1 cellular context compared by ENCODE assay signal in the genomic region with DNA sequence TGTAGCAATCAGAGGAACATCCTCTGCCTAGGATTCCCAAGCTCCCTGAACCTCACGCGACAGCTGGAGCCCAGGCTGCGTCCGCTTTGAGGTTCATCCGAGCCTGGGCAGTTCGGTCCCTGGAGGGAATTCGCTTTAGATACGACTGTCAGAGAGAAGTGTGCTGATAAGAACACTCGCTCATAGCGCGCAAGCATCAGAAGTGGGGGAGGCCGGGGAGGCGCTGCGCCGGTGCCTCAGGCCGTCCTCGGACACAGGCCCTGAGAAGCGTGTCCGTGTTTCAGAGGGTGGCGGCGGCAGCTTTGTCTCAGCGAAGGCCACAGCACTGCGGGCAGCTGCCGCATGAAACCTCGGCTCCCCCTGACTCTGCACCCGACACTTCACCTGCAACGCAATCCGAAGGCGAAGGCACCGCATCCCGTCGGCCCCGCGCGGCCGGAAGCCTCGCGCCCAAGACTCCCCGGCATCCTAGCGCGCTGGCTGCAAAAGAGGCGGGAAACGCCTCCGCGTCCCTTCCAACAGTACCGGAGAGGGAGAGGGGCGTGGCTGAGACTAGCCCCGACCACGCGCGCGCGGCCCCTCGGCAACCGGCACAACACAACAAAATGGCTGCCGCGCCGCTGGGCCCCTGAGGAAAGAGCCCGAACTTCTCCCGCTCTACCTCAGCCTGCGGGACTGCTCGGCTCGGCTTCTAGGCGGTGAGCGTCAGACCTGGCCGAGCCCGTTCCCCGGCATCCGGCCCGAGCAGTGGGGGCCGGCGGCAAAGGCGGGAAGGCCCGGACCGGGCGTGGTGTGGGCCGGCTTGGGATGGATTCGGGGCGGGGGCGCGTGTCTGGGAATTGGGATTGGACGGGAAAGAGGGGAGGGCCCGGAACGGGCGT.
TF ChIP-seq lines count a peak whose summit lies in the region.

A gene with protein sequence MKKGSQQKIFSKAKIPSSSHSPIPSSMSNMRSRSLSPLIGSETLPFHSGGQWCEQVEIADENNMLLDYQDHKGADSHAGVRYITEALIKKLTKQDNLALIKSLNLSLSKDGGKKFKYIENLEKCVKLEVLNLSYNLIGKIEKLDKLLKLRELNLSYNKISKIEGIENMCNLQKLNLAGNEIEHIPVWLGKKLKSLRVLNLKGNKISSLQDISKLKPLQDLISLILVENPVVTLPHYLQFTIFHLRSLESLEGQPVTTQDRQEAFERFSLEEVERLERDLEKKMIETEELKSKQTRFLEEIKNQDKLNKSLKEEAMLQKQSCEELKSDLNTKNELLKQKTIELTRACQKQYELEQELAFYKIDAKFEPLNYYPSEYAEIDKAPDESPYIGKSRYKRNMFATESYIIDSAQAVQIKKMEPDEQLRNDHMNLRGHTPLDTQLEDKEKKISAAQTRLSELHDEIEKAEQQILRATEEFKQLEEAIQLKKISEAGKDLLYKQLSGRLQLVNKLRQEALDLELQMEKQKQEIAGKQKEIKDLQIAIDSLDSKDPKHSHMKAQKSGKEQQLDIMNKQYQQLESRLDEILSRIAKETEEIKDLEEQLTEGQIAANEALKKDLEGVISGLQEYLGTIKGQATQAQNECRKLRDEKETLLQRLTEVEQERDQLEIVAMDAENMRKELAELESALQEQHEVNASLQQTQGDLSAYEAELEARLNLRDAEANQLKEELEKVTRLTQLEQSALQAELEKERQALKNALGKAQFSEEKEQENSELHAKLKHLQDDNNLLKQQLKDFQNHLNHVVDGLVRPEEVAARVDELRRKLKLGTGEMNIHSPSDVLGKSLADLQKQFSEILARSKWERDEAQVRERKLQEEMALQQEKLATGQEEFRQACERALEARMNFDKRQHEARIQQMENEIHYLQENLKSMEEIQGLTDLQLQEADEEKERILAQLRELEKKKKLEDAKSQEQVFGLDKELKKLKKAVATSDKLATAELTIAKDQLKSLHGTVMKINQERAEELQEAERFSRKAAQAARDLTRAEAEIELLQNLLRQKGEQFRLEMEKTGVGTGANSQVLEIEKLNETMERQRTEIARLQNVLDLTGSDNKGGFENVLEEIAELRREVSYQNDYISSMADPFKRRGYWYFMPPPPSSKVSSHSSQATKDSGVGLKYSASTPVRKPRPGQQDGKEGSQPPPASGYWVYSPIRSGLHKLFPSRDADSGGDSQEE (N-terminal part only) (plus strand): TSS at position 586 of the 881 bp plus-strand sequence. CDS start 13,372 bp downstream, outside the sequence.

TF ChIP-seq in HepG2, 621 proteins besides CTCF, POLR2A, EP300 and RAD21 (continued from another document and continues in another):
- TF ChIP-seq, protein P1, sequence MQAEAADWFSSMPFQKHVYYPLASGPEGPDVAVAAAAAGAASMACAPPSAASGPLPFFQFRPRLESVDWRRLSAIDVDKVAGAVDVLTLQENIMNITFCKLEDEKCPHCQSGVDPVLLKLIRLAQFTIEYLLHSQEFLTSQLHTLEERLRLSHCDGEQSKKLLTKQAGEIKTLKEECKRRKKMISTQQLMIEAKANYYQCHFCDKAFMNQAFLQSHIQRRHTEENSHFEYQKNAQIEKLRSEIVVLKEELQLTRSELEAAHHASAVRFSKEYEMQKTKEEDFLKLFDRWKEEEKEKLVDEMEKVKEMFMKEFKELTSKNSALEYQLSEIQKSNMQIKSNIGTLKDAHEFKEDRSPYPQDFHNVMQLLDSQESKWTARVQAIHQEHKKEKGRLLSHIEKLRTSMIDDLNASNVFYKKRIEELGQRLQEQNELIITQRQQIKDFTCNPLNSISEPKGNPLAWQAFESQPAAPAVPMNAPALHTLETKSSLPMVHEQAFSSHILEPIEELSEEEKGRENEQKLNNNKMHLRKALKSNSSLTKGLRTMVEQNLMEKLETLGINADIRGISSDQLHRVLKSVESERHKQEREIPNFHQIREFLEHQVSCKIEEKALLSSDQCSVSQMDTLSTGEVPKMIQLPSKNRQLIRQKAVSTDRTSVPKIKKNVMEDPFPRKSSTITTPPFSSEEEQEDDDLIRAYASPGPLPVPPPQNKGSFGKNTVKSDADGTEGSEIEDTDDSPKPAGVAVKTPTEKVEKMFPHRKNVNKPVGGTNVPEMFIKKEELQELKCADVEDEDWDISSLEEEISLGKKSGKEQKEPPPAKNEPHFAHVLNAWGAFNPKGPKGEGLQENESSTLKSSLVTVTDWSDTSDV (CRISPR knock-in tag; IDR thresholded peaks at IDR 0.05), result no peak
- TF ChIP-seq MAFF (IDR thresholded peaks at IDR 0.05; ENCODE audit: low read depth, low read length) (no peak), GATAD2A (CRISPR knock-in tag; IDR thresholded peaks at IDR 0.05) (peak; percentile 67), PHB2 (IDR thresholded peaks at IDR 0.05; ENCODE audit: partially characterized antibody) (no peak), EHMT2 (IDR thresholded peaks at IDR 0.05; ENCODE audit: borderline replicate concordance, low read depth, low read length) (no peak), NR1H2 (CRISPR knock-in tag; IDR thresholded peaks at IDR 0.05; ENCODE audit: borderline replicate concordance, low read depth) (no peak; the same call in 1 of the 2 replicates), ZNF589 (CRISPR knock-in tag; conservative IDR thresholded peaks at IDR 0.05) (peak; percentile 68), MLLT10 (CRISPR knock-in tag; IDR thresholded peaks at IDR 0.05) (no peak), RBFOX2 (IDR thresholded peaks at IDR 0.05; ENCODE audit: low read depth, low read length) (peak; percentile 85), NR3C1 (CRISPR knock-in tag; IDR thresholded peaks at IDR 0.05) (no peak), MAZ (IDR thresholded peaks at IDR 0.05; ENCODE audit: borderline replicate concordance, low read depth, low read length) (no peak), MAZ (CRISPR knock-in tag; IDR thresholded peaks at IDR 0.05; ENCODE audit: low read depth) (peak; percentile 92), ZNF225 (CRISPR knock-in tag; IDR thresholded peaks at IDR 0.05) (peak; percentile 97), MIXL1 (CRISPR knock-in tag; IDR thresholded peaks at IDR 0.05) (no peak), MAF1 (CRISPR knock-in tag; IDR thresholded peaks at IDR 0.05; ENCODE audit: borderline replicate concordance) (no peak), ZNF703 (CRISPR knock-in tag; IDR thresholded peaks at IDR 0.05; ENCODE audit: borderline replicate concordance) (peak; percentile 89; the same call in 1 of the 2 replicates), RFX3 (CRISPR knock-in tag; IDR thresholded peaks at IDR 0.05) (peak; percentile 53; the same call in 1 of the 2 replicates), KLF13 (CRISPR knock-in tag; IDR thresholded peaks at IDR 0.05) (peak; percentile 88)
- TF ChIP-seq, protein P2, sequence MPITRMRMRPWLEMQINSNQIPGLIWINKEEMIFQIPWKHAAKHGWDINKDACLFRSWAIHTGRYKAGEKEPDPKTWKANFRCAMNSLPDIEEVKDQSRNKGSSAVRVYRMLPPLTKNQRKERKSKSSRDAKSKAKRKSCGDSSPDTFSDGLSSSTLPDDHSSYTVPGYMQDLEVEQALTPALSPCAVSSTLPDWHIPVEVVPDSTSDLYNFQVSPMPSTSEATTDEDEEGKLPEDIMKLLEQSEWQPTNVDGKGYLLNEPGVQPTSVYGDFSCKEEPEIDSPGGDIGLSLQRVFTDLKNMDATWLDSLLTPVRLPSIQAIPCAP (CRISPR knock-in tag; IDR thresholded peaks at IDR 0.05; ENCODE audit: low read depth), result 0 out of 2 replicates have a peak, but pooled peaks have one; percentile 53
- TF ChIP-seq, protein P3, sequence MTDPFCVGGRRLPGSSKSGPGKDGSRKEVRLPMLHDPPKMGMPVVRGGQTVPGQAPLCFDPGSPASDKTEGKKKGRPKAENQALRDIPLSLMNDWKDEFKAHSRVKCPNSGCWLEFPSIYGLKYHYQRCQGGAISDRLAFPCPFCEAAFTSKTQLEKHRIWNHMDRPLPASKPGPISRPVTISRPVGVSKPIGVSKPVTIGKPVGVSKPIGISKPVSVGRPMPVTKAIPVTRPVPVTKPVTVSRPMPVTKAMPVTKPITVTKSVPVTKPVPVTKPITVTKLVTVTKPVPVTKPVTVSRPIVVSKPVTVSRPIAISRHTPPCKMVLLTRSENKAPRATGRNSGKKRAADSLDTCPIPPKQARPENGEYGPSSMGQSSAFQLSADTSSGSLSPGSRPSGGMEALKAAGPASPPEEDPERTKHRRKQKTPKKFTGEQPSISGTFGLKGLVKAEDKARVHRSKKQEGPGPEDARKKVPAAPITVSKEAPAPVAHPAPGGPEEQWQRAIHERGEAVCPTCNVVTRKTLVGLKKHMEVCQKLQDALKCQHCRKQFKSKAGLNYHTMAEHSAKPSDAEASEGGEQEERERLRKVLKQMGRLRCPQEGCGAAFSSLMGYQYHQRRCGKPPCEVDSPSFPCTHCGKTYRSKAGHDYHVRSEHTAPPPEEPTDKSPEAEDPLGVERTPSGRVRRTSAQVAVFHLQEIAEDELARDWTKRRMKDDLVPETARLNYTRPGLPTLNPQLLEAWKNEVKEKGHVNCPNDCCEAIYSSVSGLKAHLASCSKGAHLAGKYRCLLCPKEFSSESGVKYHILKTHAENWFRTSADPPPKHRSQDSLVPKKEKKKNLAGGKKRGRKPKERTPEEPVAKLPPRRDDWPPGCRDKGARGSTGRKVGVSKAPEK (CRISPR knock-in tag; IDR thresholded peaks at IDR 0.05; ENCODE audit: borderline replicate concordance), result no peak
- TF ChIP-seq, protein P4, sequence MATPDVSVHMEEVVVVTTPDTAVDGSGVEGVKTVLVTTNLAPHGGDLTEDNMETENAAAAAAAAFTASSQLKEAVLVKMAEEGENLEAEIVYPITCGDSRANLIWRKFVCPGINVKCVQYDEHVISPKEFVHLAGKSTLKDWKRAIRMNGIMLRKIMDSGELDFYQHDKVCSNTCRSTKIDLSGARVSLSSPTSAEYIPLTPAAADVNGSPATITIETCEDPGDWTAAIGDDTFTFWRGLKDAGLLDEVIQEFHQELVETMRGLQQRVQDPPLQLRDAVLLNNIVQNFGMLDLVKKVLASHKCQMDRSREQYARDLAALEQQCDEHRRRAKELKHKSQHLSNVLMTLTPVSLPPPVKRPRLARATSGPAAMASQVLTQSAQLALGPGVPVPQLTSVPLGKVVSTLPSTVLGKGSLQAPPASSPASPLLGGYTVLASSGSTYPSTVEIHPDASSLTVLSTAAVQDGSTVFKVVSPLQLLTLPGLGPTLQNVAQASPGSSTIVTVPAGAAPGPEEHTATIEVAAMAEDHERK (CRISPR knock-in tag; IDR thresholded peaks at IDR 0.05; ENCODE audit: low read depth), result no peak
- TF ChIP-seq, protein P5, sequence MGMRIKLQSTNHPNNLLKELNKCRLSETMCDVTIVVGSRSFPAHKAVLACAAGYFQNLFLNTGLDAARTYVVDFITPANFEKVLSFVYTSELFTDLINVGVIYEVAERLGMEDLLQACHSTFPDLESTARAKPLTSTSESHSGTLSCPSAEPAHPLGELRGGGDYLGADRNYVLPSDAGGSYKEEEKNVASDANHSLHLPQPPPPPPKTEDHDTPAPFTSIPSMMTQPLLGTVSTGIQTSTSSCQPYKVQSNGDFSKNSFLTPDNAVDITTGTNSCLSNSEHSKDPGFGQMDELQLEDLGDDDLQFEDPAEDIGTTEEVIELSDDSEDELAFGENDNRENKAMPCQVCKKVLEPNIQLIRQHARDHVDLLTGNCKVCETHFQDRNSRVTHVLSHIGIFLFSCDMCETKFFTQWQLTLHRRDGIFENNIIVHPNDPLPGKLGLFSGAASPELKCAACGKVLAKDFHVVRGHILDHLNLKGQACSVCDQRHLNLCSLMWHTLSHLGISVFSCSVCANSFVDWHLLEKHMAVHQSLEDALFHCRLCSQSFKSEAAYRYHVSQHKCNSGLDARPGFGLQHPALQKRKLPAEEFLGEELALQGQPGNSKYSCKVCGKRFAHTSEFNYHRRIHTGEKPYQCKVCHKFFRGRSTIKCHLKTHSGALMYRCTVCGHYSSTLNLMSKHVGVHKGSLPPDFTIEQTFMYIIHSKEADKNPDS (CRISPR knock-in tag; IDR thresholded peaks at IDR 0.05), result peak; percentile 66; the same call in 1 of the 2 replicates
- TF ChIP-seq, protein P6, sequence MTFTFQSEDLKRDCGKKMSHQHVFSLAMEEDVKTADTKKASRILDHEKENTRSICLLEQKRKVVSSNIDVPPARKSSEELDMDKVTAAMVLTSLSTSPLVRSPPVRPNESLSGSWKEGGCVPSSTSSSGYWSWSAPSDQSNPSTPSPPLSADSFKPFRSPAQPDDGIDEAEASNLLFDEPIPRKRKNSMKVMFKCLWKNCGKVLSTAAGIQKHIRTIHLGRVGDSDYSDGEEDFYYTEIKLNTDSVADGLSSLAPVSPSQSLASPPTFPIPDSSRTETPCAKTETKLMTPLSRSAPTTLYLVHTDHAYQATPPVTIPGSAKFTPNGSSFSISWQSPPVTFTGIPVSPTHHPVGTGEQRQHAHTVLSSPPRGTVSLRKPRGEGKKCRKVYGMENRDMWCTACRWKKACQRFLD (CRISPR knock-in tag; IDR thresholded peaks at IDR 0.05; ENCODE audit: borderline replicate concordance), result peak; percentile 98
- TF ChIP-seq, protein P7, sequence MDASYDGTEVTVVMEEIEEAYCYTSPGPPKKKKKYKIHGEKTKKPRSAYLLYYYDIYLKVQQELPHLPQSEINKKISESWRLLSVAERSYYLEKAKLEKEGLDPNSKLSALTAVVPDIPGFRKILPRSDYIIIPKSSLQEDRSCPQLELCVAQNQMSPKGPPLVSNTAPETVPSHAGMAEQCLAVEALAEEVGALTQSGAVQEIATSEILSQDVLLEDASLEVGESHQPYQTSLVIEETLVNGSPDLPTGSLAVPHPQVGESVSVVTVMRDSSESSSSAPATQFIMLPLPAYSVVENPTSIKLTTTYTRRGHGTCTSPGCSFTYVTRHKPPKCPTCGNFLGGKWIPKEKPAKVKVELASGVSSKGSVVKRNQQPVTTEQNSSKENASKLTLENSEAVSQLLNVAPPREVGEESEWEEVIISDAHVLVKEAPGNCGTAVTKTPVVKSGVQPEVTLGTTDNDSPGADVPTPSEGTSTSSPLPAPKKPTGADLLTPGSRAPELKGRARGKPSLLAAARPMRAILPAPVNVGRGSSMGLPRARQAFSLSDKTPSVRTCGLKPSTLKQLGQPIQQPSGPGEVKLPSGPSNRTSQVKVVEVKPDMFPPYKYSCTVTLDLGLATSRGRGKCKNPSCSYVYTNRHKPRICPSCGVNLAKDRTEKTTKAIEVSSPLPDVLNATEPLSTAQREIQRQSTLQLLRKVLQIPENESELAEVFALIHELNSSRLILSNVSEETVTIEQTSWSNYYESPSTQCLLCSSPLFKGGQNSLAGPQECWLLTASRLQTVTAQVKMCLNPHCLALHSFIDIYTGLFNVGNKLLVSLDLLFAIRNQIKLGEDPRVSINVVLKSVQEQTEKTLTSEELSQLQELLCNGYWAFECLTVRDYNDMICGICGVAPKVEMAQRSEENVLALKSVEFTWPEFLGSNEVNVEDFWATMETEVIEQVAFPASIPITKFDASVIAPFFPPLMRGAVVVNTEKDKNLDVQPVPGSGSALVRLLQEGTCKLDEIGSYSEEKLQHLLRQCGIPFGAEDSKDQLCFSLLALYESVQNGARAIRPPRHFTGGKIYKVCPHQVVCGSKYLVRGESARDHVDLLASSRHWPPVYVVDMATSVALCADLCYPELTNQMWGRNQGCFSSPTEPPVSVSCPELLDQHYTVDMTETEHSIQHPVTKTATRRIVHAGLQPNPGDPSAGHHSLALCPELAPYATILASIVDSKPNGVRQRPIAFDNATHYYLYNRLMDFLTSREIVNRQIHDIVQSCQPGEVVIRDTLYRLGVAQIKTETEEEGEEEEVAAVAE (CRISPR knock-in tag; IDR thresholded peaks at IDR 0.05; ENCODE audit: borderline replicate concordance), result peak; percentile 77
- TF ChIP-seq, protein P8, sequence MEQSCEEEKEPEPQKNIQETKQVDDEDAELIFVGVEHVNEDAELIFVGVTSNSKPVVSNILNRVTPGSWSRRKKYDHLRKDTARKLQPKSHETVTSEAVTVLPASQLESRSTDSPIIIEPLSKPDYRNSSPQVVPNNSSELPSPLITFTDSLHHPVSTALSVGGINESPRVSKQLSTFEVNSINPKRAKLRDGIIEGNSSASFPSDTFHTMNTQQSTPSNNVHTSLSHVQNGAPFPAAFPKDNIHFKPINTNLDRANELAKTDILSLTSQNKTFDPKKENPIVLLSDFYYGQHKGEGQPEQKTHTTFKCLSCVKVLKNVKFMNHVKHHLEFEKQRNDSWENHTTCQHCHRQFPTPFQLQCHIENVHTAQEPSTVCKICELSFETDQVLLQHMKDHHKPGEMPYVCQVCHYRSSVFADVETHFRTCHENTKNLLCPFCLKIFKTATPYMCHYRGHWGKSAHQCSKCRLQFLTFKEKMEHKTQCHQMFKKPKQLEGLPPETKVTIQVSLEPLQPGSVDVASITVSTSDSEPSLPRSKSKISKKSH (CRISPR knock-in tag; IDR thresholded peaks at IDR 0.05; ENCODE audit: borderline replicate concordance), result peak; percentile 96
